ENCODE assay signal across 1 cellular context in the genomic region with DNA sequence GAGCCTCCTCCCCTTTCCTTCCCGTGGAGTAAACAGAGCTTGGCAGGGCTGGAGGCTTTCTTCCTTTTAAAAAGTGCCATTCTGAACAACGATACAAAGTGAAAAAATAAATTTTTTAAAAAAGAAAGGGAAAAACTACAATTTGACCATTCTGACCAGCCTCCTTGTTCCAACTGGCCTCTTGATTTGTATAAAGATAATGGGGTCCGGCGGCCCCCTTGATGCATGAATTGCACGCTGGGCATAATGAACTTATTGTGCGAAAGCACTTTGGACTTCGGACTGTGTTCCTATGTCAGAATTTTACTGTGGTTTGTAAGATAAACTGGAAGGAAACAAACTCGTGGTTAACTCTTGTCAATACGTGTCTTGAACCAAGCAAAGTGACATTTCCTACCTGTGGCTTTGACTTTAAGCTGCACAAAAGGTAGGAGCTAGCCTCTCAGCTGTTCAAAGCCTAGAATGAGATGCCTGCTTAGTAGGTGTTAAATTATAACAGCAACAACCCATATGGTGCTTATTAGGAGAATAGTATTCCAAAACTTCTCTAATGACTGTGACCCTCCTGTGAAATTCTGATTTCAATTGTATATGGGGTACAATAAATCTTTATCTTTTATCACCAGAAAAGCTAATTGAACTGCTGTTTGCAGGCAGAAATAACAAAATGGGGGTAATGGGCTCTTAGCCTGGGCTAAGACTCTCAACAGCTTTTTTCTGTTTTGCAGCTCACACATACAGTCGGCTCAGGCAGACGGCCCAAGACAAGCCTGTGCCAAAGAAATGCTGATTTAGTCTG.
TF ChIP-seq lines count a peak whose summit lies in the region.

No MANE protein-coding gene starts in this region.

TF ChIP-seq in HEK293, 187 proteins besides CTCF, POLR2A, EP300 and RAD21 (continued from another document and continues in another):
- TF ChIP-seq ZNF311 (tag by site-specific recombination; IDR thresholded peaks at IDR 0.05; ENCODE audit: borderline replicate concordance) (no peak), ZNF747 (tag by site-specific recombination; IDR thresholded peaks at IDR 0.05) (no peak), ZNF692 (tag by site-specific recombination; IDR thresholded peaks at IDR 0.05) (no peak), ZNF169 (tag by site-specific recombination; IDR thresholded peaks at IDR 0.05) (no peak), ZBTB21 (tag by site-specific recombination; IDR thresholded peaks at IDR 0.05) (no peak), ZNF701 (tag by site-specific recombination; IDR thresholded peaks at IDR 0.05) (no peak), ZNF560 (tag by site-specific recombination; IDR thresholded peaks at IDR 0.05; ENCODE audit: borderline replicate concordance) (no peak), TCF7L2 (IDR thresholded peaks at IDR 0.05; ENCODE audit: borderline replicate concordance, low read depth, low read length) (peak; percentile 53; the same call in 1 of the 2 replicates), ZNF76 (tag by site-specific recombination; IDR thresholded peaks at IDR 0.05; ENCODE audit: borderline replicate concordance, low read depth) (no peak), ZNF558 (tag by site-specific recombination; IDR thresholded peaks at IDR 0.05) (no peak), ZNF658 (tag by site-specific recombination; IDR thresholded peaks at IDR 0.05) (no peak), ZNF248 (tag by site-specific recombination; IDR thresholded peaks at IDR 0.05) (no peak), FEZF1 (tag by site-specific recombination; IDR thresholded peaks at IDR 0.05) (peak; percentile 21; the same call in 1 of the 2 replicates), ZNF391 (tag by site-specific recombination; IDR thresholded peaks at IDR 0.05; ENCODE audit: borderline replicate concordance, low read depth) (no peak), ZNF571 (tag by site-specific recombination; IDR thresholded peaks at IDR 0.05) (no peak), ZNF837 (tag by site-specific recombination; IDR thresholded peaks at IDR 0.05) (no peak), ZNF223 (tag by site-specific recombination; IDR thresholded peaks at IDR 0.05) (no peak), ZNF549 (tag by site-specific recombination; IDR thresholded peaks at IDR 0.05) (no peak), ZNF24 (tag by site-specific recombination; IDR thresholded peaks at IDR 0.05) (peak; percentile 27; the same call in 1 of the 2 replicates), ZNF529 (tag by site-specific recombination; IDR thresholded peaks at IDR 0.05; ENCODE audit: insufficient replicate concordance) (no peak), ZNF184 (tag by site-specific recombination; IDR thresholded peaks at IDR 0.05) (no peak), ZNF623 (tag by site-specific recombination; IDR thresholded peaks at IDR 0.05) (0 out of 2 replicates have a peak, but pooled peaks have one; percentile 5), ZNF629 (tag by site-specific recombination; IDR thresholded peaks at IDR 0.05) (peak; percentile 15; the same call in 1 of the 2 replicates), ZNF350 (tag by site-specific recombination; IDR thresholded peaks at IDR 0.05) (no peak), KLF1 (tag by site-specific recombination; IDR thresholded peaks at IDR 0.05) (no peak), ZNF274 (IDR thresholded peaks at IDR 0.05; ENCODE audit: low read length) (no peak), ZNF274 (tag by site-specific recombination; IDR thresholded peaks at IDR 0.05; ENCODE audit: borderline replicate concordance) (no peak), BCL11B (tag by site-specific recombination; IDR thresholded peaks at IDR 0.05; ENCODE audit: low read depth) (no peak), ZFP37 (tag by site-specific recombination; IDR thresholded peaks at IDR 0.05) (no peak), OVOL3 (tag by site-specific recombination; IDR thresholded peaks at IDR 0.05) (no peak), GLI2 (tag by site-specific recombination; IDR thresholded peaks at IDR 0.05; ENCODE audit: borderline replicate concordance, low read depth) (no peak), ZNF426 (tag by site-specific recombination; IDR thresholded peaks at IDR 0.05) (no peak), ZIC2 (tag by site-specific recombination; IDR thresholded peaks at IDR 0.05) (no peak), ZNF677 (tag by site-specific recombination; IDR thresholded peaks at IDR 0.05) (no peak), ZNF19 (tag by site-specific recombination; IDR thresholded peaks at IDR 0.05; ENCODE audit: low read depth) (no peak), ZBTB10 (tag by site-specific recombination; IDR thresholded peaks at IDR 0.05) (no peak), GFI1B (tag by site-specific recombination; IDR thresholded peaks at IDR 0.05) (no peak), ZNF843 (tag by site-specific recombination; IDR thresholded peaks at IDR 0.05) (0 out of 2 replicates have a peak, but pooled peaks have one; percentile 27), ZNF621 (tag by site-specific recombination; IDR thresholded peaks at IDR 0.05) (no peak), ZNF214 (tag by site-specific recombination; IDR thresholded peaks at IDR 0.05; ENCODE audit: borderline replicate concordance) (no peak), ELK4 (IDR thresholded peaks at IDR 0.05; ENCODE audit: borderline replicate concordance, low read depth, low read length) (0 out of 2 replicates have a peak, but pooled peaks have one; percentile 5), ZNF133 (tag by site-specific recombination; IDR thresholded peaks at IDR 0.05) (no peak), ZNF514 (tag by site-specific recombination; IDR thresholded peaks at IDR 0.05) (no peak), ZNF555 (tag by site-specific recombination; conservative IDR thresholded peaks at IDR 0.05) (no peak)
- TF ChIP-seq, protein P1, sequence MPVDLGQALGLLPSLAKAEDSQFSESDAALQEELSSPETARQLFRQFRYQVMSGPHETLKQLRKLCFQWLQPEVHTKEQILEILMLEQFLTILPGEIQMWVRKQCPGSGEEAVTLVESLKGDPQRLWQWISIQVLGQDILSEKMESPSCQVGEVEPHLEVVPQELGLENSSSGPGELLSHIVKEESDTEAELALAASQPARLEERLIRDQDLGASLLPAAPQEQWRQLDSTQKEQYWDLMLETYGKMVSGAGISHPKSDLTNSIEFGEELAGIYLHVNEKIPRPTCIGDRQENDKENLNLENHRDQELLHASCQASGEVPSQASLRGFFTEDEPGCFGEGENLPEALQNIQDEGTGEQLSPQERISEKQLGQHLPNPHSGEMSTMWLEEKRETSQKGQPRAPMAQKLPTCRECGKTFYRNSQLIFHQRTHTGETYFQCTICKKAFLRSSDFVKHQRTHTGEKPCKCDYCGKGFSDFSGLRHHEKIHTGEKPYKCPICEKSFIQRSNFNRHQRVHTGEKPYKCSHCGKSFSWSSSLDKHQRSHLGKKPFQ (tag by site-specific recombination; IDR thresholded peaks at IDR 0.05): no peak
- TF ChIP-seq, protein P2, sequence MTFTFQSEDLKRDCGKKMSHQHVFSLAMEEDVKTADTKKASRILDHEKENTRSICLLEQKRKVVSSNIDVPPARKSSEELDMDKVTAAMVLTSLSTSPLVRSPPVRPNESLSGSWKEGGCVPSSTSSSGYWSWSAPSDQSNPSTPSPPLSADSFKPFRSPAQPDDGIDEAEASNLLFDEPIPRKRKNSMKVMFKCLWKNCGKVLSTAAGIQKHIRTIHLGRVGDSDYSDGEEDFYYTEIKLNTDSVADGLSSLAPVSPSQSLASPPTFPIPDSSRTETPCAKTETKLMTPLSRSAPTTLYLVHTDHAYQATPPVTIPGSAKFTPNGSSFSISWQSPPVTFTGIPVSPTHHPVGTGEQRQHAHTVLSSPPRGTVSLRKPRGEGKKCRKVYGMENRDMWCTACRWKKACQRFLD (tag by site-specific recombination; IDR thresholded peaks at IDR 0.05): no peak
- TF ChIP-seq, protein P3, sequence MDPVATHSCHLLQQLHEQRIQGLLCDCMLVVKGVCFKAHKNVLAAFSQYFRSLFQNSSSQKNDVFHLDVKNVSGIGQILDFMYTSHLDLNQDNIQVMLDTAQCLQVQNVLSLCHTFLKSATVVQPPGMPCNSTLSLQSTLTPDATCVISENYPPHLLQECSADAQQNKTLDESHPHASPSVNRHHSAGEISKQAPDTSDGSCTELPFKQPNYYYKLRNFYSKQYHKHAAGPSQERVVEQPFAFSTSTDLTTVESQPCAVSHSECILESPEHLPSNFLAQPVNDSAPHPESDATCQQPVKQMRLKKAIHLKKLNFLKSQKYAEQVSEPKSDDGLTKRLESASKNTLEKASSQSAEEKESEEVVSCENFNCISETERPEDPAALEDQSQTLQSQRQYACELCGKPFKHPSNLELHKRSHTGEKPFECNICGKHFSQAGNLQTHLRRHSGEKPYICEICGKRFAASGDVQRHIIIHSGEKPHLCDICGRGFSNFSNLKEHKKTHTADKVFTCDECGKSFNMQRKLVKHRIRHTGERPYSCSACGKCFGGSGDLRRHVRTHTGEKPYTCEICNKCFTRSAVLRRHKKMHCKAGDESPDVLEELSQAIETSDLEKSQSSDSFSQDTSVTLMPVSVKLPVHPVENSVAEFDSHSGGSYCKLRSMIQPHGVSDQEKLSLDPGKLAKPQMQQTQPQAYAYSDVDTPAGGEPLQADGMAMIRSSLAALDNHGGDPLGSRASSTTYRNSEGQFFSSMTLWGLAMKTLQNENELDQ (tag by site-specific recombination; IDR thresholded peaks at IDR 0.05; ENCODE audit: low read depth): no peak
- TF ChIP-seq, protein P4, sequence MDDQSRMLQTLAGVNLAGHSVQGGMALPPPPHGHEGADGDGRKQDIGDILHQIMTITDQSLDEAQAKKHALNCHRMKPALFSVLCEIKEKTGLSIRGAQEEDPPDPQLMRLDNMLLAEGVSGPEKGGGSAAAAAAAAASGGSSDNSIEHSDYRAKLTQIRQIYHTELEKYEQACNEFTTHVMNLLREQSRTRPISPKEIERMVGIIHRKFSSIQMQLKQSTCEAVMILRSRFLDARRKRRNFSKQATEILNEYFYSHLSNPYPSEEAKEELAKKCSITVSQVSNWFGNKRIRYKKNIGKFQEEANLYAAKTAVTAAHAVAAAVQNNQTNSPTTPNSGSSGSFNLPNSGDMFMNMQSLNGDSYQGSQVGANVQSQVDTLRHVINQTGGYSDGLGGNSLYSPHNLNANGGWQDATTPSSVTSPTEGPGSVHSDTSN (CRISPR knock-in tag; IDR thresholded peaks at IDR 0.05): no peak
- TF ChIP-seq, protein P5, sequence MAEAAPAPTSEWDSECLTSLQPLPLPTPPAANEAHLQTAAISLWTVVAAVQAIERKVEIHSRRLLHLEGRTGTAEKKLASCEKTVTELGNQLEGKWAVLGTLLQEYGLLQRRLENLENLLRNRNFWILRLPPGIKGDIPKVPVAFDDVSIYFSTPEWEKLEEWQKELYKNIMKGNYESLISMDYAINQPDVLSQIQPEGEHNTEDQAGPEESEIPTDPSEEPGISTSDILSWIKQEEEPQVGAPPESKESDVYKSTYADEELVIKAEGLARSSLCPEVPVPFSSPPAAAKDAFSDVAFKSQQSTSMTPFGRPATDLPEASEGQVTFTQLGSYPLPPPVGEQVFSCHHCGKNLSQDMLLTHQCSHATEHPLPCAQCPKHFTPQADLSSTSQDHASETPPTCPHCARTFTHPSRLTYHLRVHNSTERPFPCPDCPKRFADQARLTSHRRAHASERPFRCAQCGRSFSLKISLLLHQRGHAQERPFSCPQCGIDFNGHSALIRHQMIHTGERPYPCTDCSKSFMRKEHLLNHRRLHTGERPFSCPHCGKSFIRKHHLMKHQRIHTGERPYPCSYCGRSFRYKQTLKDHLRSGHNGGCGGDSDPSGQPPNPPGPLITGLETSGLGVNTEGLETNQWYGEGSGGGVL (tag by site-specific recombination; IDR thresholded peaks at IDR 0.05): no peak
